In the genomic region with DNA sequence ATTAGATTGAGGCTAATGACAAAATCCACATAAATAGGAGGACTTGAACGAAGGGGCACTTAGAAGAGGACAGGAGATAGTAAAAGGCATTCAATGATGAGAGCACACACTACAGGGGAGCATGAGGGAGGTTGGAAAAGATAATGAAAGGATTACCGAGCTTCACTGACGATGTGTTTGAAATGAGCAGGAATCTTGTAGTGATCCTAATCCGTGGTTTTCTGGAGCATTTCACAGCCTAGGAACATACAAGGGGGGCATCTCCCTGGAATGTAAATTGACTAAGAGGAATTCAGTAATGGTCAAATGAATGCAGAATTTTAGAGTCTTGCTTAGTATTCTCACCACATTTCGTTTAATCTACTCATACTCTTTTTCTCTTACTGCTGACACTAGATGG, we compare ENCODE assay signal across 14 cellular contexts. TPM values are rescaled to one million over a fixed set of nuclear protein-coding genes. Genes with fewer than 3 reads are reported as not detected.
"Had no signal": no experiment of that assay in that cellular context is flagged by ENCODE, and none has a peak within 500 bp of the region (broad histone marks: within the 10 kb centered on the region; RNA-seq: fewer than 3 reads in every experiment).

No MANE protein-coding gene starts in this region.

- H3K4me3 Mint-ChIP-seq: activated CD4-positive, alpha-beta memory T cell treated with anti-CD3 and anti-CD28 coated beads, Interleukin-2, amount 10 ng/mL, durations not matched to agents 7 days and 5 days; activated naive CD8-positive, alpha-beta T cell had no signal

- DNase-seq: activated CD4-positive, alpha-beta memory T cell treated with anti-CD3 and anti-CD28 coated beads, Interleukin-2, amount 10 ng/mL, durations not matched to agents 7 days and 5 days; activated CD4-positive, alpha-beta T cell treated with anti-CD3 and anti-CD28 coated beads for 1 hour; activated CD8-positive, alpha-beta memory T cell treated with anti-CD3 and anti-CD28 coated beads, Interleukin-2, amount 50 U/mL, for 48 hours; gastrocnemius medialis; mammary epithelial cell; T1000; tibial artery had no signal

- H3K9ac ChIP-seq: parathyroid adenoma had no signal

- H3K4me1 ChIP-seq: breast epithelium had no signal

- H3K9me3 Mint-ChIP-seq: activated CD4-positive, alpha-beta memory T cell treated with anti-CD3 and anti-CD28 coated beads, Interleukin-2, amount 10 ng/mL, durations not matched to agents 7 days and 5 days; activated T-helper 2 cell treated with anti-CD3 and anti-CD28 coated beads, Interferon-gamma antibody, Interleukin-2, Interleukin-4, amounts not matched to agents 10 μg/mL and 5 μg/mL and 100 μg/mL, durations not matched to agents 14 hours and 24 hours and 36 hours had no signal

- H3K27me3 ChIP-seq: breast epithelium, gastrocnemius medialis, tibial artery, vagina had no signal

- H3K4me3 ChIP-seq: breast epithelium, gastrocnemius medialis, tibial artery, vagina had no signal

- H3K27ac ChIP-seq: breast epithelium, gastrocnemius medialis, parathyroid adenoma, tibial artery, vagina had no signal

- H3K27ac Mint-ChIP-seq: activated CD4-positive, alpha-beta memory T cell treated with anti-CD3 and anti-CD28 coated beads, Interleukin-2, amount 10 ng/mL, durations not matched to agents 7 days and 5 days; activated T-helper 2 cell treated with anti-CD3 and anti-CD28 coated beads, Interferon-gamma antibody, Interleukin-2, Interleukin-4, amounts not matched to agents 10 μg/mL and 5 μg/mL and 100 μg/mL, durations not matched to agents 14 hours and 24 hours and 36 hours had no signal

- ATAC-seq: gastrocnemius medialis, left lobe of liver had no signal

- H3K36me3 ChIP-seq: breast epithelium had no signal

- H3K9me3 ChIP-seq: breast epithelium, gastrocnemius medialis, tibial artery, vagina had no signal

- H2AFZ ChIP-seq: parathyroid adenoma had no signal

- H3K27me3 Mint-ChIP-seq: activated CD4-positive, alpha-beta memory T cell treated with anti-CD3 and anti-CD28 coated beads, Interleukin-2, amount 10 ng/mL, durations not matched to agents 7 days and 5 days; activated naive CD8-positive, alpha-beta T cell had no signal

RNA-seq across cellular contexts. Expression of a gene that starts 36.2 kb away (rescaled TPM):
- total RNA-seq: skeletal muscle tissue had no signal
